Comparison of ENCODE assay signal across 8 cellular contexts in genomic region chr19:55643003-55643732, GRCh38. TPM values are rescaled to one million over a fixed set of nuclear protein-coding genes. Genes with fewer than 3 reads are reported as not detected.
A peak's percentile ranks its signal among the peaks of the same experiment; 100 is the strongest.
DNase-seq lines count a peak whose midpoint lies in the region; ATAC-seq and TF ChIP-seq lines count a peak whose summit lies in the region.

TSS of gene ZNF581 (plus strand) at chr19:55643649. CDS start at chr19:55644572, 923 bp downstream.

- H3K36me3 ChIP-seq in Panc1 (ENCODE audit: control insufficient read depth, insufficient read depth, low read length) (peaks cover 13% of the 10 kb centered on the region), muscle layer of colon (ENCODE audit: insufficient read depth, low read length) (peaks cover 10% of the 10 kb centered on the region)

- DNase-seq in HUDEP-2 (lab: John Stamatoyannopoulos, UW; ENCODE audit: unreplicated experiment in 76 of 76) (peak in 70 of 76 experiments; percentile 15 to 85 (median 71)), Panc1 (ENCODE audit: low read depth, low spot score) (no peak)
- peak; percentile 89 to 91 for DNase-seq in activated T-cell treated with anti-CD3 and anti-CD28 coated beads, Interleukin-2, amount 50 U/mL, for 48 hours
- DNase-seq in stimulated activated CD8-positive, alpha-beta memory T cell treated with anti-CD3 and anti-CD28 coated beads, Interleukin-7, amount 100 ng/mL, for 4 hours (ENCODE audit: low read depth in 2 of 2), result peak; percentile 60 to 75

- H3K27ac ChIP-seq in Panc1 (ENCODE audit: low read length), result peak within 1 kb of the TSS; percentile 96
- H3K27ac ChIP-seq in muscle layer of colon (ENCODE audit: low read depth, low read length), result peak within 1 kb of the TSS; percentile 84

- peak; percentile 47 for TF ChIP-seq POLR2A in GM15510 (IDR thresholded peaks at IDR 0.05; ENCODE audit: borderline replicate concordance, extremely low read depth, insufficient read length)

- no peaks in the 10 kb centered on the region for H3K9me3 ChIP-seq in Panc1 (ENCODE audit: control insufficient read depth, insufficient read depth, low read depth, low read length)
- H3K9me3 ChIP-seq in muscle layer of colon (ENCODE audit: low read length), result no peaks in the 10 kb centered on the region

- H3K4me1 ChIP-seq in Panc1 (ENCODE audit: control insufficient read depth, insufficient read depth, low read length) (peaks cover 43% of the 10 kb centered on the region), muscle layer of colon (ENCODE audit: insufficient read depth, low read length) (peaks cover 40% of the 10 kb centered on the region)

- H3K27me3 ChIP-seq in Panc1 (ENCODE audit: control insufficient read depth, insufficient read depth, low read length) (no peaks in the 10 kb centered on the region), muscle layer of colon (ENCODE audit: control insufficient read depth in 1 of 2, insufficient read depth in 2 of 2, low read length in 2 of 2) (no peaks in the 10 kb centered on the region)

- no peak for TF ChIP-seq CTCF in Panc1 (IDR thresholded peaks at IDR 0.05)

- intact Hi-C loops in Panc1 (cut with micrococcal nuclease; ENCODE audit: unreplicated experiment), result no loop called here

- peak within 1 kb of the TSS; percentile 58 for H3K9ac ChIP-seq in muscle layer of colon (ENCODE audit: low read length)

- H3K4me3 ChIP-seq in Panc1 (ENCODE audit: low read depth in 2 of 2, low read length in 2 of 2) (peak within 1 kb of the TSS; percentile 63 to 93), muscle layer of colon (ENCODE audit: low read depth in 1 of 2, low read length in 2 of 2) (peak within 1 kb of the TSS; percentile 78 to 95)

- peak; percentile 55 for ATAC-seq in Panc1
- ATAC-seq in esophagus mucosa, result peak; percentile 64
- ATAC-seq in GM21360 (IDR thresholded peaks at IDR 0.05; ENCODE audit: unreplicated experiment), result no peak

- in situ Hi-C loops in Panc1 (cut with HindIII; ENCODE audit: low pct_unique_long_range_greater_than_20kb, low sequenced_read_pairs), result no loop called here

- POLR2A ChIA-PET in Panc1 (lab: Charles Lee), result no interaction called here

- CTCF ChIA-PET in Panc1 (lab: Charles Lee), result no interaction called here

- BruUV-seq in Panc1 (replicated peaks; lab: Mats Ljungman, UMichigan), result no TSS peak

RNA-seq across cellular contexts. Expression of gene ZNF581, which starts in this region (rescaled TPM):
- total RNA-seq in Panc1 (2021; ENCODE audit: unreplicated experiment), result 39.0 TPM
- polyA plus RNA-seq in Panc1 (2012; ENCODE audit: insufficient read length), result 42.2 TPM
- total RNA-seq in esophagus mucosa, result 21.7 TPM
